22 cellular contexts compared by ENCODE assay signal in the genomic region with DNA sequence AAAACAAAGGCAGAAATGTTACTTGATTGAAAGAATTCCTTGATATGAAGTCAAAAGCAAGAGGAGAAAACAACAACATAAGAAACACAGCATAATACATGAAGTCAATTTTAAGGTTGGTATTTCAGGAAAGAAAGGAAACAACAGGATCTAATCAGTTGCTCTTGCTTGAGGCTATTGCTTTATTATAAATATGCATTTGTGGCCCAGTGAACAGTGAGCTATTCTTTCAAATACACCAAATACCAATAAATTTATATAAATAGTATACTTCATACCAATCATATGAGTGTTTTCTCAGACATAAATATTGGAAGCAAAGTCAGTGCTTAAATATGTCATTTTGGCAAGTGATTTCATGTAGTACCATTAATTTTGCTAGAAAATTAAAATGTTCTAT.
"Had no signal": no experiment of that assay in that cellular context is flagged by ENCODE, and none has a peak within 500 bp of the region (broad histone marks: within the 10 kb centered on the region; RNA-seq: fewer than 3 reads in every experiment).

No MANE protein-coding gene starts in this region.

- H3K4me3 Mint-ChIP-seq: naive thymus-derived CD4-positive, alpha-beta T cell; natural killer cell treated with Interleukin-12 subunit alpha and Interleukin-12 subunit beta and Interleukin-15 and Interleukin-18, amount 100 ng/mL, for 72 hours; neural crest cell; stimulated activated naive B cell treated with anti-CD40 and anti-IgM and Interleukin-4, amounts not matched to agents 10 μg/mL and 1 μg/mL and 100 μg/mL, for 72 hours had no signal

- H3K36me3 Mint-ChIP-seq: naive thymus-derived CD4-positive, alpha-beta T cell; stimulated activated naive B cell treated with anti-CD40 and anti-IgM and Interleukin-4, amounts not matched to agents 10 μg/mL and 1 μg/mL and 100 μg/mL, for 72 hours had no signal

- H3K4me1 Mint-ChIP-seq: naive thymus-derived CD4-positive, alpha-beta T cell; neural crest cell; stimulated activated naive B cell treated with anti-CD40 and anti-IgM and Interleukin-4, amounts not matched to agents 10 μg/mL and 1 μg/mL and 100 μg/mL, for 72 hours had no signal

- DNase-seq: hippocampal formation; islet precursor cell; left ventricle myocardium inferior; mesendoderm; midbrain; mucosa of descending colon; naive thymus-derived CD4-positive, alpha-beta T cell; nucleus accumbens; ovary; right lobe of liver; stimulated activated CD4-positive, alpha-beta T cell treated with anti-CD3 and anti-CD28 coated beads, Interleukin-1b, Interleukin-23, amount 100 ng/mL, for 48 hours; stimulated activated CD4-positive, alpha-beta T cell treated with anti-CD3 and anti-CD28 coated beads, Interleukin-4, amount 100 ng/mL, for 1 hour; stimulated activated naive B cell treated with anti-CD40 and anti-IgM and Interleukin-4, amounts not matched to agents 10 μg/mL and 1 μg/mL and 100 μg/mL, for 72 hours; stimulated activated naive CD8-positive, alpha-beta T cell treated with anti-CD3 and anti-CD28 coated beads, Interleukin-15, Interleukin-2, amounts not matched to agents 100 U/mL and 50 U/mL, for 24 hours; stomach; testis; thyroid gland; transverse colon; upper lobe of left lung had no signal

- H3K27me3 Mint-ChIP-seq: naive thymus-derived CD4-positive, alpha-beta T cell; natural killer cell treated with Interleukin-12 subunit alpha and Interleukin-12 subunit beta and Interleukin-15 and Interleukin-18, amount 100 ng/mL, for 72 hours; progenitor cell of endocrine pancreas; stimulated activated naive B cell treated with anti-CD40 and anti-IgM and Interleukin-4, amounts not matched to agents 10 μg/mL and 1 μg/mL and 100 μg/mL, for 72 hours had no signal

- H3K27ac Mint-ChIP-seq: naive thymus-derived CD4-positive, alpha-beta T cell; natural killer cell treated with Interleukin-12 subunit alpha and Interleukin-12 subunit beta and Interleukin-15 and Interleukin-18, amount 100 ng/mL, for 72 hours; progenitor cell of endocrine pancreas; stimulated activated naive B cell treated with anti-CD40 and anti-IgM and Interleukin-4, amounts not matched to agents 10 μg/mL and 1 μg/mL and 100 μg/mL, for 72 hours had no signal

- H3K9me3 Mint-ChIP-seq: neural crest cell had no signal
